Comparison of ENCODE assay signal across 1 cellular context in genomic region chr3:78879516-78879860, GRCh38.
TF ChIP-seq lines count a peak whose summit lies in the region.

No MANE protein-coding gene starts in this region.

TF ChIP-seq in HEK293, 187 proteins besides CTCF, POLR2A, EP300 and RAD21 (continued from another document):
- 0 out of 2 replicates have a peak, but pooled peaks have one; percentile 2 for TF ChIP-seq PRDM6 (tag by site-specific recombination; IDR thresholded peaks at IDR 0.05)
- no peak for TF ChIP-seq PRDM4 (tag by site-specific recombination; IDR thresholded peaks at IDR 0.05)
- TF ChIP-seq ZNF394 (tag by site-specific recombination; IDR thresholded peaks at IDR 0.05; ENCODE audit: borderline replicate concordance), result no peak
- TF ChIP-seq ZBTB49 (tag by site-specific recombination; IDR thresholded peaks at IDR 0.05; ENCODE audit: low read depth), result no peak
- no peak for TF ChIP-seq ZSCAN4 (tag by site-specific recombination; IDR thresholded peaks at IDR 0.05)
- peak; percentile 47; the same call in 1 of the 2 replicates for TF ChIP-seq WT1 (tag by site-specific recombination; IDR thresholded peaks at IDR 0.05)
- peak; percentile 2; the same call in 1 of the 2 replicates for TF ChIP-seq ZXDB (tag by site-specific recombination; IDR thresholded peaks at IDR 0.05)
- no peak for TF ChIP-seq ZNF596 (tag by site-specific recombination; IDR thresholded peaks at IDR 0.05)
- no peak for TF ChIP-seq BCL6B (tag by site-specific recombination; IDR thresholded peaks at IDR 0.05)
- no peak for TF ChIP-seq ZNF311 (tag by site-specific recombination; IDR thresholded peaks at IDR 0.05; ENCODE audit: borderline replicate concordance)
- peak; percentile 57; the same call in 1 of the 2 replicates for TF ChIP-seq ZBTB20 (tag by site-specific recombination; IDR thresholded peaks at IDR 0.05)
- no peak for TF ChIP-seq ZNF558 (tag by site-specific recombination; IDR thresholded peaks at IDR 0.05)
TF ChIP-seq in HEK293: peak in this region for 13.
